In genomic region chr15:43796566-43796965, GRCh38 we compare ENCODE assay signal across 16 cellular contexts. TPM values are rescaled to one million over a fixed set of nuclear protein-coding genes. Genes with fewer than 3 reads are reported as not detected.
A peak's percentile ranks its signal among the peaks of the same experiment; 100 is the strongest.
DNase-seq lines count a peak whose midpoint lies in the region; ATAC-seq, FAIRE-seq and TF ChIP-seq lines count a peak whose summit lies in the region.
"Had no signal": no experiment of that assay in that cellular context is flagged by ENCODE, and none has a peak within 500 bp of the region (broad histone marks: within the 10 kb centered on the region; RNA-seq: fewer than 3 reads in every experiment).

No MANE protein-coding gene starts in this region.

- H3K27ac ChIP-seq in CD4-positive, alpha-beta memory T cell (ENCODE audit: low read depth, low read length), result no peak overlapping the region
- H3K27ac ChIP-seq: Peyer's patch, tibial artery had no signal

- no peak for FAIRE-seq in D721Med (lab: Jason Lieb, UNC)
- FAIRE-seq: keratinocyte had no signal

- ATAC-seq in natural killer cell (no peak), HG02852 (IDR thresholded peaks at IDR 0.05; ENCODE audit: unreplicated experiment) (no peak)

- peaks cover 44% of the 10 kb centered on the region for H3K36me3 ChIP-seq in CD4-positive, alpha-beta memory T cell (ENCODE audit: insufficient read depth, low read length)

- POLR2A ChIA-PET in CD4-positive, alpha-beta memory T cell (lab: Charles Lee; ENCODE audit: partially characterized antibody), result interaction anchor here (0.6 to 1.3 kb wide), 4 partner anchors 15 to 286 kb away, joined by 3 to 4 read pairs (median 3); partner anchors contain the start of genes ELL3 and MFAP1

- H3K27ac Mint-ChIP-seq in CD4-positive, alpha-beta memory T cell, result peak overlapping the region in 5 of 7 donors; percentile 19 to 82 (median 49)
- H3K27ac Mint-ChIP-seq in HFFc6 (peak overlapping the region; percentile 70), natural killer cell (peak overlapping the region; percentile 98 to 99)
- peak overlapping the region; percentile 21 for H3K27ac Mint-ChIP-seq in activated naive CD8-positive, alpha-beta T cell treated with anti-CD3 and anti-CD28 coated beads for 36 hours

- H3K36me3 Mint-ChIP-seq in CD4-positive, alpha-beta memory T cell, result peaks cover 57 to 83% of the 10 kb centered on the region in 2 donors
- H3K36me3 Mint-ChIP-seq in HFFc6 (ENCODE audit: low read depth) (peaks cover 84% of the 10 kb centered on the region), natural killer cell (no peaks in the 10 kb centered on the region)
- H3K36me3 Mint-ChIP-seq in activated naive CD8-positive, alpha-beta T cell treated with anti-CD3 and anti-CD28 coated beads for 36 hours, result peaks cover 68% of the 10 kb centered on the region

- peaks cover 34 to 88% (median 63%) of the 10 kb centered on the region in 4 donors for H3K4me1 Mint-ChIP-seq in CD4-positive, alpha-beta memory T cell
- H3K4me1 Mint-ChIP-seq in HFFc6 (ENCODE audit: low read depth) (peaks cover 75% of the 10 kb centered on the region), natural killer cell (peaks cover 72 to 86% of the 10 kb centered on the region in 2 donors)
- H3K4me1 Mint-ChIP-seq in activated naive CD8-positive, alpha-beta T cell treated with anti-CD3 and anti-CD28 coated beads for 36 hours, result peaks cover 61% of the 10 kb centered on the region

- no peaks in the 10 kb centered on the region for H3K9me3 ChIP-seq in CD4-positive, alpha-beta memory T cell (ENCODE audit: control insufficient read depth in 1 of 2, low read length in 2 of 2)
- H3K9me3 ChIP-seq: Peyer's patch, prostate gland, tibial artery had no signal

- H3K27me3 Mint-ChIP-seq in CD4-positive, alpha-beta memory T cell, result no peaks in the 10 kb centered on the region
- H3K27me3 Mint-ChIP-seq in HFFc6 (ENCODE audit: insufficient read depth) (peaks cover 22% of the 10 kb centered on the region), natural killer cell (ENCODE audit: low read depth in 2 of 2) (no peaks in the 10 kb centered on the region)
- no peaks in the 10 kb centered on the region for H3K27me3 Mint-ChIP-seq in activated naive CD8-positive, alpha-beta T cell treated with anti-CD3 and anti-CD28 coated beads for 36 hours

- no peaks in the 10 kb centered on the region for H3K9me3 Mint-ChIP-seq in CD4-positive, alpha-beta memory T cell
- H3K9me3 Mint-ChIP-seq in HFFc6, result no peaks in the 10 kb centered on the region
- H3K9me3 Mint-ChIP-seq in activated naive CD8-positive, alpha-beta T cell treated with anti-CD3 and anti-CD28 coated beads for 36 hours, result peaks cover 3% of the 10 kb centered on the region
- no peaks in the 10 kb centered on the region for H3K9me3 Mint-ChIP-seq in natural killer cell

- no peak for DNase-seq in CD4-positive, alpha-beta memory T cell
- DNase-seq in HFFc6, result no peak
- no peak for DNase-seq in activated naive CD8-positive, alpha-beta T cell treated with anti-CD3 and anti-CD28 coated beads for 36 hours
- DNase-seq in natural killer cell, result no peak
- no peak for DNase-seq in retina
- no peak for DNase-seq in D721Med (ENCODE audit: insufficient read length, low spot score)
- DNase-seq: activated CD4-positive, alpha-beta T cell treated with anti-CD3 and anti-CD28 coated beads for 48 hours; NCI-H1694; NCI-H524; Peyer's patch; SW 1271; tibial artery had no signal

- no peak for TF ChIP-seq CTCF in HFFc6 (IDR thresholded peaks at IDR 0.05)
- TF ChIP-seq CTCF in natural killer cell (IDR thresholded peaks at IDR 0.05), result no peak
- no peak for TF ChIP-seq CTCF in D721Med (IDR thresholded peaks at IDR 0.05; ENCODE audit: insufficient read depth, missing control alignments)

- H3K4me3 Mint-ChIP-seq in CD4-positive, alpha-beta memory T cell, result peak overlapping the region in 1 of 8 donors; percentile 22
- H3K4me3 Mint-ChIP-seq in HFFc6 (peak overlapping the region; percentile 5; the same call in 1 of the 2 replicates), natural killer cell (no peak overlapping the region)
- no peak overlapping the region for H3K4me3 Mint-ChIP-seq in activated naive CD8-positive, alpha-beta T cell treated with anti-CD3 and anti-CD28 coated beads for 36 hours

- no peak overlapping the region for H3K4me3 ChIP-seq in CD4-positive, alpha-beta memory T cell (ENCODE audit: low read length in 2 of 2)
- H3K4me3 ChIP-seq: Peyer's patch, prostate gland, tibial artery had no signal

- CTCF ChIA-PET in CD4-positive, alpha-beta memory T cell (lab: Charles Lee; ENCODE audit: partially characterized antibody), result interaction anchor here (3.1 kb wide), 1 partner anchor 20 kb away, joined by 11 read pairs; the partner anchor contains the start of gene ELL3

- H3K4me1 ChIP-seq in CD4-positive, alpha-beta memory T cell (ENCODE audit: insufficient read depth, low read length), result peaks cover 60% of the 10 kb centered on the region

- no peaks in the 10 kb centered on the region for H3K27me3 ChIP-seq in CD4-positive, alpha-beta memory T cell (ENCODE audit: insufficient read depth, low read length)
- H3K27me3 ChIP-seq: Peyer's patch, tibial artery had no signal

- intact Hi-C loops in CD4-positive, alpha-beta memory T cell (cut with micrococcal nuclease), result no loop called here
- intact Hi-C loops in natural killer cell (cut with micrococcal nuclease), result no loop called here

RNA-seq across cellular contexts. Expression of gene SERINC4, which starts 3.5 kb away (rescaled TPM):
- under 1 TPM in 1 of 2 experiments, not detected in 1; 0.25 TPM for total RNA-seq in CD4-positive, alpha-beta memory T cell
- polyA plus RNA-seq in CD4-positive, alpha-beta memory T cell, result 1 to 10 TPM in 1 of 2 donors, under 1 TPM in 1; 0.70 to 3.4 TPM
- total RNA-seq in HFFc6 (2021; fragmentation: NEBNext Ultra II Directional; extraction: Animal tissue kit (Norgen Biotek cat#: 25700)), result under 1 TPM in 3 of 6 experiments, not detected in 3; 0.07 to 0.11 (median 0.09) TPM
- total RNA-seq in activated naive CD8-positive, alpha-beta T cell treated with anti-CD3 and anti-CD28 coated beads for 36 hours, result under 1 TPM; 0.08 to 0.14 TPM
- total RNA-seq in natural killer cell, result under 1 TPM in 2 of 3 donors, not detected in 1; 0.18 to 0.25 TPM
- total RNA-seq: mononuclear cell, Peyer's patch had no signal

RNA-seq across cellular contexts. Expression of gene HYPK, which starts 3.8 kb away (rescaled TPM):
- 10 to 100 TPM; 23.6 to 24.6 TPM for total RNA-seq in CD4-positive, alpha-beta memory T cell
- 10 to 100 TPM; 10.2 to 15.2 TPM for polyA plus RNA-seq in CD4-positive, alpha-beta memory T cell
- total RNA-seq in HFFc6 (2021; fragmentation: NEBNext Ultra II Directional; extraction: Animal tissue kit (Norgen Biotek cat#: 25700)), result 10 to 100 TPM; 12.3 to 33.8 (median 19.3) TPM
- 10 to 100 TPM; 20.9 to 24.0 TPM for total RNA-seq in activated naive CD8-positive, alpha-beta T cell treated with anti-CD3 and anti-CD28 coated beads for 36 hours
- total RNA-seq in natural killer cell, result 10 to 100 TPM; 19.8 to 29.3 (median 25.8) TPM

RNA-seq across cellular contexts. Expression of gene SERF2, which starts 4.4 kb away (rescaled TPM):
- total RNA-seq in CD4-positive, alpha-beta memory T cell, result 100 to 1,000 TPM; 564 to 596 TPM
- polyA plus RNA-seq in CD4-positive, alpha-beta memory T cell, result 1,000 to 10,000 TPM; 1,674 to 1,994 TPM
- total RNA-seq in HFFc6 (2021; fragmentation: NEBNext Ultra II Directional; extraction: Animal tissue kit (Norgen Biotek cat#: 25700)), result 1,000 to 10,000 TPM in 5 of 6 experiments, 100 to 1,000 TPM in 1; 908 to 1,158 (median 1,046) TPM
- 100 to 1,000 TPM; 695 to 709 TPM for total RNA-seq in activated naive CD8-positive, alpha-beta T cell treated with anti-CD3 and anti-CD28 coated beads for 36 hours
- total RNA-seq in natural killer cell, result 100 to 1,000 TPM; 476 to 551 (median 526) TPM

RNA-seq across cellular contexts. Expression of gene ELL3, which starts 19.8 kb away (rescaled TPM):
- total RNA-seq in CD4-positive, alpha-beta memory T cell, result 1 to 10 TPM; 1.3 to 1.8 TPM
- polyA plus RNA-seq in CD4-positive, alpha-beta memory T cell, result 1 to 10 TPM; 1.1 to 2.6 TPM
- total RNA-seq in HFFc6 (2021; fragmentation: NEBNext Ultra II Directional; extraction: Animal tissue kit (Norgen Biotek cat#: 25700)), result 1 to 10 TPM in 4 of 6 experiments, under 1 TPM in 2; 0.91 to 1.5 (median 1.1) TPM
- 1 to 10 TPM; 1.4 to 2.4 TPM for total RNA-seq in activated naive CD8-positive, alpha-beta T cell treated with anti-CD3 and anti-CD28 coated beads for 36 hours
- total RNA-seq in natural killer cell, result under 1 TPM in 2 of 3 donors, not detected in 1; 0.82 to 0.88 TPM

RNA-seq across cellular contexts. Expression of gene MFAP1, which starts 27.9 kb away (rescaled TPM):
- total RNA-seq in CD4-positive, alpha-beta memory T cell, result 10 to 100 TPM; 24.9 to 25.9 TPM
- polyA plus RNA-seq in CD4-positive, alpha-beta memory T cell, result 10 to 100 TPM in 1 of 2 donors, 1 to 10 TPM in 1; 5.4 to 22.5 TPM
- 10 to 100 TPM; 25.3 to 30.4 (median 27.3) TPM for total RNA-seq in HFFc6 (2021; fragmentation: NEBNext Ultra II Directional; extraction: Animal tissue kit (Norgen Biotek cat#: 25700))
- 10 to 100 TPM; 48.3 to 49.6 TPM for total RNA-seq in activated naive CD8-positive, alpha-beta T cell treated with anti-CD3 and anti-CD28 coated beads for 36 hours
- total RNA-seq in natural killer cell, result 10 to 100 TPM; 10.2 to 13.3 (median 12.3) TPM

Comparison
In these comparisons a context has a peak if more than half of its experiments do, and no peak if none do; other contexts are left out.
1. H3K27ac Mint-ChIP-seq: peak in every context shown above with its lines; median percentile 98 in natural killer cell; 70 in HFFc6; 49 in CD4-positive, alpha-beta memory T cell; 21 in activated naive CD8-positive, alpha-beta T cell treated with anti-CD3 and anti-CD28 coated beads for 36 hours.